1 cellular context compared by ENCODE assay signal in the genomic region with DNA sequence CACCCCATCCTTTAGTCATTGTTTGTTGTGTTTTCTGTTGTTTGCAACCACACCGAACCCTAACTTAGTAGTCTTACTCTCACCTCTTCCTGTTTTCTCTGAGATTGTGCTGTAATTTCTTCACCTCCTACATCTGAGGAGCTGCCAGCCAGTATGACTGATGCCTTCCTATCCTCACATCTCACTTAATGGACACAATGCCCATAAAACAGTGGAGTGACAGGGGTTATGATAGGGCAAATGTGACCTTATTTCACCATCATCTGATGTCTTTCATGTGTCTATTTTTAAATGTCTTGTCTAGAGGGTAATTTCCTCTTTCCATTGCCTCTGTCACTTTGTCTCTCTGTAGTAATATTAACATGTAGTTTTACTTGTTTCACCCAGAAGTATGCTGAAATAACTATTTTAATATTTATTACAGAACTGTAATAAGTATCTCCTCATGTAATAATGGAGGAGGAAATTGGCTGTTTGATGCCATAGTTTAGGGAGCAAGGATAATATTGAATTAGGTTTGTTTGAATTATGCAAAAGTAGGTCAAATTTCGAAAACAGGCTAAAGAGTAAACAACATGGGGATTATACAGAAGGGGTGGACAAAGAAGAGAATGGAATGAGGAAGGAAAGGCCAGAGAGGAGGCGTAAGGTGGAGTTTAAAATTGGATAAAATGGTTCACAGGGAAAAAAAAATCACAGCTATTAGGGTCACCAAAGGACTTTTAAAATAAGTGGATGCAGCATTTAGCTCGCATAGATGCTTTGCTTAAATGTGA.
TF ChIP-seq lines count a peak whose summit lies in the region.

No MANE protein-coding gene starts in this region.

TF ChIP-seq in GM12878, 131 proteins besides CTCF, POLR2A, EP300 and RAD21 (continued from another document and continues in another):
- TF ChIP-seq SIN3A (IDR thresholded peaks at IDR 0.05; ENCODE audit: low read depth, low read length) (no peak), EED (IDR thresholded peaks at IDR 0.05; ENCODE audit: low read depth) (no peak), FOXK2 (IDR thresholded peaks at IDR 0.05) (no peak), KLF5 (IDR thresholded peaks at IDR 0.05; ENCODE audit: partially characterized antibody) (no peak), NR2C1 (IDR thresholded peaks at IDR 0.05) (no peak), BRCA1 (IDR thresholded peaks at IDR 0.05; ENCODE audit: low read depth, low read length) (no peak), RUNX3 (IDR thresholded peaks at IDR 0.05; ENCODE audit: low read length) (peak; percentile 5; the same call in 1 of the 2 replicates), MEF2B (IDR thresholded peaks at IDR 0.05; ENCODE audit: partially characterized antibody, poor library complexity, severe bottlenecking) (peak; percentile 44), RELA (IDR thresholded peaks at IDR 0.05; ENCODE audit: borderline replicate concordance, partially characterized antibody) (no peak), TCF7 (IDR thresholded peaks at IDR 0.05; ENCODE audit: borderline replicate concordance) (no peak), RCOR1 (conservative IDR thresholded peaks at IDR 0.05; ENCODE audit: low read depth, low read length) (no peak), ZBED1 (IDR thresholded peaks at IDR 0.05; ENCODE audit: borderline replicate concordance) (no peak), HDAC2 (IDR thresholded peaks at IDR 0.05) (no peak), ZNF217 (IDR thresholded peaks at IDR 0.05) (no peak), IKZF1 (conservative IDR thresholded peaks at IDR 0.05) (peak; percentile 41; the same call in 1 of the 2 replicates)
- TF ChIP-seq, protein P1, sequence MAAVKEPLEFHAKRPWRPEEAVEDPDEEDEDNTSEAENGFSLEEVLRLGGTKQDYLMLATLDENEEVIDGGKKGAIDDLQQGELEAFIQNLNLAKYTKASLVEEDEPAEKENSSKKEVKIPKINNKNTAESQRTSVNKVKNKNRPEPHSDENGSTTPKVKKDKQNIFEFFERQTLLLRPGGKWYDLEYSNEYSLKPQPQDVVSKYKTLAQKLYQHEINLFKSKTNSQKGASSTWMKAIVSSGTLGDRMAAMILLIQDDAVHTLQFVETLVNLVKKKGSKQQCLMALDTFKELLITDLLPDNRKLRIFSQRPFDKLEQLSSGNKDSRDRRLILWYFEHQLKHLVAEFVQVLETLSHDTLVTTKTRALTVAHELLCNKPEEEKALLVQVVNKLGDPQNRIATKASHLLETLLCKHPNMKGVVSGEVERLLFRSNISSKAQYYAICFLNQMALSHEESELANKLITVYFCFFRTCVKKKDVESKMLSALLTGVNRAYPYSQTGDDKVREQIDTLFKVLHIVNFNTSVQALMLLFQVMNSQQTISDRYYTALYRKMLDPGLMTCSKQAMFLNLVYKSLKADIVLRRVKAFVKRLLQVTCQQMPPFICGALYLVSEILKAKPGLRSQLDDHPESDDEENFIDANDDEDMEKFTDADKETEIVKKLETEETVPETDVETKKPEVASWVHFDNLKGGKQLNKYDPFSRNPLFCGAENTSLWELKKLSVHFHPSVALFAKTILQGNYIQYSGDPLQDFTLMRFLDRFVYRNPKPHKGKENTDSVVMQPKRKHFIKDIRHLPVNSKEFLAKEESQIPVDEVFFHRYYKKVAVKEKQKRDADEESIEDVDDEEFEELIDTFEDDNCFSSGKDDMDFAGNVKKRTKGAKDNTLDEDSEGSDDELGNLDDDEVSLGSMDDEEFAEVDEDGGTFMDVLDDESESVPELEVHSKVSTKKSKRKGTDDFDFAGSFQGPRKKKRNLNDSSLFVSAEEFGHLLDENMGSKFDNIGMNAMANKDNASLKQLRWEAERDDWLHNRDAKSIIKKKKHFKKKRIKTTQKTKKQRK (IDR thresholded peaks at IDR 0.05; ENCODE audit: low read depth, low read length): no peak
- TF ChIP-seq, protein P2, sequence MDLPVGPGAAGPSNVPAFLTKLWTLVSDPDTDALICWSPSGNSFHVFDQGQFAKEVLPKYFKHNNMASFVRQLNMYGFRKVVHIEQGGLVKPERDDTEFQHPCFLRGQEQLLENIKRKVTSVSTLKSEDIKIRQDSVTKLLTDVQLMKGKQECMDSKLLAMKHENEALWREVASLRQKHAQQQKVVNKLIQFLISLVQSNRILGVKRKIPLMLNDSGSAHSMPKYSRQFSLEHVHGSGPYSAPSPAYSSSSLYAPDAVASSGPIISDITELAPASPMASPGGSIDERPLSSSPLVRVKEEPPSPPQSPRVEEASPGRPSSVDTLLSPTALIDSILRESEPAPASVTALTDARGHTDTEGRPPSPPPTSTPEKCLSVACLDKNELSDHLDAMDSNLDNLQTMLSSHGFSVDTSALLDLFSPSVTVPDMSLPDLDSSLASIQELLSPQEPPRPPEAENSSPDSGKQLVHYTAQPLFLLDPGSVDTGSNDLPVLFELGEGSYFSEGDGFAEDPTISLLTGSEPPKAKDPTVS (IDR thresholded peaks at IDR 0.05; ENCODE audit: low read depth, low read length): no peak
- TF ChIP-seq, protein P3, sequence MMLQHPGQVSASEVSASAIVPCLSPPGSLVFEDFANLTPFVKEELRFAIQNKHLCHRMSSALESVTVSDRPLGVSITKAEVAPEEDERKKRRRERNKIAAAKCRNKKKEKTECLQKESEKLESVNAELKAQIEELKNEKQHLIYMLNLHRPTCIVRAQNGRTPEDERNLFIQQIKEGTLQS (IDR thresholded peaks at IDR 0.05; ENCODE audit: borderline replicate concordance, extremely low read depth, low read depth, low read length): no peak
- TF ChIP-seq, protein P4, sequence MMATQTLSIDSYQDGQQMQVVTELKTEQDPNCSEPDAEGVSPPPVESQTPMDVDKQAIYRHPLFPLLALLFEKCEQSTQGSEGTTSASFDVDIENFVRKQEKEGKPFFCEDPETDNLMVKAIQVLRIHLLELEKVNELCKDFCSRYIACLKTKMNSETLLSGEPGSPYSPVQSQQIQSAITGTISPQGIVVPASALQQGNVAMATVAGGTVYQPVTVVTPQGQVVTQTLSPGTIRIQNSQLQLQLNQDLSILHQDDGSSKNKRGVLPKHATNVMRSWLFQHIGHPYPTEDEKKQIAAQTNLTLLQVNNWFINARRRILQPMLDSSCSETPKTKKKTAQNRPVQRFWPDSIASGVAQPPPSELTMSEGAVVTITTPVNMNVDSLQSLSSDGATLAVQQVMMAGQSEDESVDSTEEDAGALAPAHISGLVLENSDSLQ (IDR thresholded peaks at IDR 0.05): peak; percentile 78
- TF ChIP-seq, protein P5, sequence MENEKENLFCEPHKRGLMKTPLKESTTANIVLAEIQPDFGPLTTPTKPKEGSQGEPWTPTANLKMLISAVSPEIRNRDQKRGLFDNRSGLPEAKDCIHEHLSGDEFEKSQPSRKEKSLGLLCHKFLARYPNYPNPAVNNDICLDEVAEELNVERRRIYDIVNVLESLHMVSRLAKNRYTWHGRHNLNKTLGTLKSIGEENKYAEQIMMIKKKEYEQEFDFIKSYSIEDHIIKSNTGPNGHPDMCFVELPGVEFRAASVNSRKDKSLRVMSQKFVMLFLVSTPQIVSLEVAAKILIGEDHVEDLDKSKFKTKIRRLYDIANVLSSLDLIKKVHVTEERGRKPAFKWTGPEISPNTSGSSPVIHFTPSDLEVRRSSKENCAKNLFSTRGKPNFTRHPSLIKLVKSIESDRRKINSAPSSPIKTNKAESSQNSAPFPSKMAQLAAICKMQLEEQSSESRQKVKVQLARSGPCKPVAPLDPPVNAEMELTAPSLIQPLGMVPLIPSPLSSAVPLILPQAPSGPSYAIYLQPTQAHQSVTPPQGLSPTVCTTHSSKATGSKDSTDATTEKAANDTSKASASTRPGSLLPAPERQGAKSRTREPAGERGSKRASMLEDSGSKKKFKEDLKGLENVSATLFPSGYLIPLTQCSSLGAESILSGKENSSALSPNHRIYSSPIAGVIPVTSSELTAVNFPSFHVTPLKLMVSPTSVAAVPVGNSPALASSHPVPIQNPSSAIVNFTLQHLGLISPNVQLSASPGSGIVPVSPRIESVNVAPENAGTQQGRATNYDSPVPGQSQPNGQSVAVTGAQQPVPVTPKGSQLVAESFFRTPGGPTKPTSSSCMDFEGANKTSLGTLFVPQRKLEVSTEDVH (IDR thresholded peaks at IDR 0.05; ENCODE audit: low read depth, partially characterized antibody): no peak
- TF ChIP-seq, protein P6, sequence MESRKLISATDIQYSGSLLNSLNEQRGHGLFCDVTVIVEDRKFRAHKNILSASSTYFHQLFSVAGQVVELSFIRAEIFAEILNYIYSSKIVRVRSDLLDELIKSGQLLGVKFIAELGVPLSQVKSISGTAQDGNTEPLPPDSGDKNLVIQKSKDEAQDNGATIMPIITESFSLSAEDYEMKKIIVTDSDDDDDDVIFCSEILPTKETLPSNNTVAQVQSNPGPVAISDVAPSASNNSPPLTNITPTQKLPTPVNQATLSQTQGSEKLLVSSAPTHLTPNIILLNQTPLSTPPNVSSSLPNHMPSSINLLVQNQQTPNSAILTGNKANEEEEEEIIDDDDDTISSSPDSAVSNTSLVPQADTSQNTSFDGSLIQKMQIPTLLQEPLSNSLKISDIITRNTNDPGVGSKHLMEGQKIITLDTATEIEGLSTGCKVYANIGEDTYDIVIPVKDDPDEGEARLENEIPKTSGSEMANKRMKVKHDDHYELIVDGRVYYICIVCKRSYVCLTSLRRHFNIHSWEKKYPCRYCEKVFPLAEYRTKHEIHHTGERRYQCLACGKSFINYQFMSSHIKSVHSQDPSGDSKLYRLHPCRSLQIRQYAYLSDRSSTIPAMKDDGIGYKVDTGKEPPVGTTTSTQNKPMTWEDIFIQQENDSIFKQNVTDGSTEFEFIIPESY (IDR thresholded peaks at IDR 0.05): no peak
- TF ChIP-seq, protein P7, sequence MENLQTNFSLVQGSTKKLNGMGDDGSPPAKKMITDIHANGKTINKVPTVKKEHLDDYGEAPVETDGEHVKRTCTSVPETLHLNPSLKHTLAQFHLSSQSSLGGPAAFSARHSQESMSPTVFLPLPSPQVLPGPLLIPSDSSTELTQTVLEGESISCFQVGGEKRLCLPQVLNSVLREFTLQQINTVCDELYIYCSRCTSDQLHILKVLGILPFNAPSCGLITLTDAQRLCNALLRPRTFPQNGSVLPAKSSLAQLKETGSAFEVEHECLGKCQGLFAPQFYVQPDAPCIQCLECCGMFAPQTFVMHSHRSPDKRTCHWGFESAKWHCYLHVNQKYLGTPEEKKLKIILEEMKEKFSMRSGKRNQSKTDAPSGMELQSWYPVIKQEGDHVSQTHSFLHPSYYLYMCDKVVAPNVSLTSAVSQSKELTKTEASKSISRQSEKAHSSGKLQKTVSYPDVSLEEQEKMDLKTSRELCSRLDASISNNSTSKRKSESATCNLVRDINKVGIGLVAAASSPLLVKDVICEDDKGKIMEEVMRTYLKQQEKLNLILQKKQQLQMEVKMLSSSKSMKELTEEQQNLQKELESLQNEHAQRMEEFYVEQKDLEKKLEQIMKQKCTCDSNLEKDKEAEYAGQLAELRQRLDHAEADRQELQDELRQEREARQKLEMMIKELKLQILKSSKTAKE (IDR thresholded peaks at IDR 0.05; ENCODE audit: low read depth, poor library complexity, severe bottlenecking): no peak
- TF ChIP-seq, protein P8, sequence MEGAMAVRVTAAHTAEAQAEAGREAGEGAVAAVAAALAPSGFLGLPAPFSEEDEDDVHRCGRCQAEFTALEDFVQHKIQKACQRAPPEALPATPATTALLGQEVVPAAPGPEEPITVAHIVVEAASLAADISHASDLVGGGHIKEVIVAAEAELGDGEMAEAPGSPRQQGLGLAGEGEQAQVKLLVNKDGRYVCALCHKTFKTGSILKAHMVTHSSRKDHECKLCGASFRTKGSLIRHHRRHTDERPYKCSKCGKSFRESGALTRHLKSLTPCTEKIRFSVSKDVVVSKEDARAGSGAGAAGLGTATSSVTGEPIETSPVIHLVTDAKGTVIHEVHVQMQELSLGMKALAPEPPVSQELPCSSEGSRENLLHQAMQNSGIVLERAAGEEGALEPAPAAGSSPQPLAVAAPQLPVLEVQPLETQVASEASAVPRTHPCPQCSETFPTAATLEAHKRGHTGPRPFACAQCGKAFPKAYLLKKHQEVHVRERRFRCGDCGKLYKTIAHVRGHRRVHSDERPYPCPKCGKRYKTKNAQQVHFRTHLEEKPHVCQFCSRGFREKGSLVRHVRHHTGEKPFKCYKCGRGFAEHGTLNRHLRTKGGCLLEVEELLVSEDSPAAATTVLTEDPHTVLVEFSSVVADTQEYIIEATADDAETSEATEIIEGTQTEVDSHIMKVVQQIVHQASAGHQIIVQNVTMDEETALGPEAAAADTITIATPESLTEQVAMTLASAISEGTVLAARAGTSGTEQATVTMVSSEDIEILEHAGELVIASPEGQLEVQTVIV (IDR thresholded peaks at IDR 0.05; ENCODE audit: borderline replicate concordance, partially characterized antibody): no peak
- TF ChIP-seq, protein P9, sequence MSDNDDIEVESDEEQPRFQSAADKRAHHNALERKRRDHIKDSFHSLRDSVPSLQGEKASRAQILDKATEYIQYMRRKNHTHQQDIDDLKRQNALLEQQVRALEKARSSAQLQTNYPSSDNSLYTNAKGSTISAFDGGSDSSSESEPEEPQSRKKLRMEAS (IDR thresholded peaks at IDR 0.05; ENCODE audit: low read depth, low read length): no peak
- TF ChIP-seq, protein P10, sequence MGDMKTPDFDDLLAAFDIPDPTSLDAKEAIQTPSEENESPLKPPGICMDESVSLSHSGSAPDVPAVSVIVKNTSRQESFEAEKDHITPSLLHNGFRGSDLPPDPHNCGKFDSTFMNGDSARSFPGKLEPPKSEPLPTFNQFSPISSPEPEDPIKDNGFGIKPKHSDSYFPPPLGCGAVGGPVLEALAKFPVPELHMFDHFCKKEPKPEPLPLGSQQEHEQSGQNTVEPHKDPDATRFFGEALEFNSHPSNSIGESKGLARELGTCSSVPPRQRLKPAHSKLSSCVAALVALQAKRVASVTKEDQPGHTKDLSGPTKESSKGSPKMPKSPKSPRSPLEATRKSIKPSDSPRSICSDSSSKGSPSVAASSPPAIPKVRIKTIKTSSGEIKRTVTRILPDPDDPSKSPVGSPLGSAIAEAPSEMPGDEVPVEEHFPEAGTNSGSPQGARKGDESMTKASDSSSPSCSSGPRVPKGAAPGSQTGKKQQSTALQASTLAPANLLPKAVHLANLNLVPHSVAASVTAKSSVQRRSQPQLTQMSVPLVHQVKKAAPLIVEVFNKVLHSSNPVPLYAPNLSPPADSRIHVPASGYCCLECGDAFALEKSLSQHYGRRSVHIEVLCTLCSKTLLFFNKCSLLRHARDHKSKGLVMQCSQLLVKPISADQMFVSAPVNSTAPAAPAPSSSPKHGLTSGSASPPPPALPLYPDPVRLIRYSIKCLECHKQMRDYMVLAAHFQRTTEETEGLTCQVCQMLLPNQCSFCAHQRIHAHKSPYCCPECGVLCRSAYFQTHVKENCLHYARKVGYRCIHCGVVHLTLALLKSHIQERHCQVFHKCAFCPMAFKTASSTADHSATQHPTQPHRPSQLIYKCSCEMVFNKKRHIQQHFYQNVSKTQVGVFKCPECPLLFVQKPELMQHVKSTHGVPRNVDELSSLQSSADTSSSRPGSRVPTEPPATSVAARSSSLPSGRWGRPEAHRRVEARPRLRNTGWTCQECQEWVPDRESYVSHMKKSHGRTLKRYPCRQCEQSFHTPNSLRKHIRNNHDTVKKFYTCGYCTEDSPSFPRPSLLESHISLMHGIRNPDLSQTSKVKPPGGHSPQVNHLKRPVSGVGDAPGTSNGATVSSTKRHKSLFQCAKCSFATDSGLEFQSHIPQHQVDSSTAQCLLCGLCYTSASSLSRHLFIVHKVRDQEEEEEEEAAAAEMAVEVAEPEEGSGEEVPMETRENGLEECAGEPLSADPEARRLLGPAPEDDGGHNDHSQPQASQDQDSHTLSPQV (IDR thresholded peaks at IDR 0.05): no peak
